Comparison of ENCODE assay signal across 25 cellular contexts in genomic region chr1:97033949-97034348, GRCh38.
"Had no signal": no experiment of that assay in that cellular context is flagged by ENCODE, and none has a peak within 500 bp of the region (broad histone marks: within the 10 kb centered on the region; RNA-seq: fewer than 3 reads in every experiment).

No MANE protein-coding gene starts in this region.

- H3K36me3 ChIP-seq: Peyer's patch had no signal

- H3K27me3 ChIP-seq: Peyer's patch had no signal

- H3K36me3 Mint-ChIP-seq: activated CD4-positive, alpha-beta memory T cell treated with anti-CD3 and anti-CD28 coated beads for 36 hours; activated naive CD4-positive, alpha-beta T cell treated with anti-CD3 and anti-CD28 coated beads, Interleukin-2, amount 50 U/mL, for 24 hours; brain had no signal

- H3K27me3 Mint-ChIP-seq: activated B cell treated with CpG ODN at 0.5 μM for 24 hours; activated CD4-positive, alpha-beta memory T cell treated with anti-CD3 and anti-CD28 coated beads for 36 hours; activated CD4-positive, alpha-beta T cell treated with anti-CD3 and anti-CD28 coated beads, Interleukin-2, amount 10 ng/mL, durations not matched to agents 24 days and 14 days; brain had no signal

- H3K27ac ChIP-seq: Peyer's patch had no signal

- H3K27ac Mint-ChIP-seq: activated B cell treated with CpG ODN at 0.5 μM for 24 hours; activated CD4-positive, alpha-beta memory T cell treated with anti-CD3 and anti-CD28 coated beads for 36 hours; activated CD4-positive, alpha-beta T cell treated with anti-CD3 and anti-CD28 coated beads, Interleukin-2, amount 10 ng/mL, durations not matched to agents 24 days and 14 days; activated naive CD4-positive, alpha-beta T cell treated with anti-CD3 and anti-CD28 coated beads, Interleukin-2, amount 50 U/mL, for 24 hours; brain had no signal

- H3K9me3 ChIP-seq: Peyer's patch had no signal

- DNase-seq: activated B cell treated with CpG ODN at 0.5 μM for 24 hours; activated CD4-positive, alpha-beta memory T cell treated with anti-CD3 and anti-CD28 coated beads for 36 hours; activated CD4-positive, alpha-beta T cell treated with anti-CD3 and anti-CD28 coated beads for 1 hour; activated CD4-positive, alpha-beta T cell treated with anti-CD3 and anti-CD28 coated beads, Interleukin-2, amount 10 ng/mL, durations not matched to agents 24 days and 14 days; activated CD8-positive, alpha-beta memory T cell treated with anti-CD3 and anti-CD28 coated beads, Interleukin-2, amount 50 U/mL, for 48 hours; activated T-cell treated with anti-CD3 and anti-CD28 coated beads, Interleukin-2, amount 50 U/mL, for 1 hour; amniotic stem cell; KG1; MM.1S; NCI-H1105; NCI-H1436; NCI-H1694 treated with DMSO at 0.1 percent for 48 hours; NCI-H2029 treated with DMSO at 0.1 percent for 48 hours; NCI-H345; NCI-H510A; NCI-H526 treated with DMSO at 0.1 percent for 48 hours; NCI-H82; NK-92 treated with Interleukin-12 subunit alpha and Interleukin-12 subunit beta, amount 100 ng/mL, for 24 hours; Peyer's patch; SHP77; T-helper 2 cell; T1000 had no signal

- H3K4me1 Mint-ChIP-seq: activated B cell treated with CpG ODN at 0.5 μM for 24 hours; activated CD4-positive, alpha-beta T cell treated with anti-CD3 and anti-CD28 coated beads, Interleukin-2, amount 10 ng/mL, durations not matched to agents 24 days and 14 days; activated naive CD4-positive, alpha-beta T cell treated with anti-CD3 and anti-CD28 coated beads, Interleukin-2, amount 50 U/mL, for 24 hours; brain; central memory CD8-positive, alpha-beta T cell had no signal

- H3K4me3 Mint-ChIP-seq: activated B cell treated with CpG ODN at 0.5 μM for 24 hours; activated CD4-positive, alpha-beta memory T cell treated with anti-CD3 and anti-CD28 coated beads for 36 hours; activated CD4-positive, alpha-beta T cell treated with anti-CD3 and anti-CD28 coated beads, Interleukin-2, amount 10 ng/mL, durations not matched to agents 24 days and 14 days; activated naive CD4-positive, alpha-beta T cell treated with anti-CD3 and anti-CD28 coated beads, Interleukin-2, amount 50 U/mL, for 24 hours; brain; central memory CD8-positive, alpha-beta T cell had no signal

- H3K4me3 ChIP-seq: Peyer's patch had no signal

- H3K9me3 Mint-ChIP-seq: activated CD4-positive, alpha-beta T cell treated with anti-CD3 and anti-CD28 coated beads, Interleukin-2, amount 10 ng/mL, durations not matched to agents 24 days and 14 days had no signal

- H3K4me1 ChIP-seq: Peyer's patch had no signal
